ENCODE assay signal across 8 cellular contexts in the genomic region with DNA sequence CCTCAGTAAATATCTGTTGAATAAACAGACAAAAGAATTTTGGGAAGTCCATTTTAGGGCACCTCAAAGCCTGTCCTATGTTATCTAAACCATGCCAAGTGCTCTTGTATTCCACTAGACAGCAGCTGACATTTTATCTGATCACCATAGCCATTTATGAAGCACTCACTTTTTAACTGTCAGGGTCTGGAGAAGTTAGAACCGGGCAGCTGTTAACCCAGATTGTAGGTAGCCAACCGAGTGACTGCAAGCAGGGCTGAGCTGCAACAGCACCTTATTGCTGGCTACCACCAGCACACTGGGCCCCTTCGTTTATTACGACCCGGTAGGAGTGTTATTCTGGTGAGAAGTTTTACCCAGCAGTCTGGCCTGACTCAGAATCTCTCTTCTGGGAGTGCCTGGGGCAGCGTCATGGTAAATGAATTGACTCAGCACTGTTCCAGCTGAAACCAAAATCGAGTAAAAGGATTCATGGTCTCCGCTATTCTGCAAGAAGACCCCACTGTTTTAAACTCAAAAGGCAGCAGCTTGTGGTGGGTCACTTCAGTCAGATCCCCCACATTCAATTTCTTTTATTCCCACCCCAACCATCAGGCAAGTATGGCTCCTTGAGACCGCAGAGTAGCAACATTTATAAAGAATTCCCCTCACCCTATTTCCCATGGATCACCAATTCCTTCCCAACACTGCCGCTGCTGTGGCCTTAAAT. TPM values are rescaled to one million over a fixed set of nuclear protein-coding genes. Genes with fewer than 3 reads are reported as not detected.
A peak's percentile ranks its signal among the peaks of the same experiment; 100 is the strongest.
DNase-seq lines count a peak whose midpoint lies in the region; ATAC-seq and TF ChIP-seq lines count a peak whose summit lies in the region.

No MANE protein-coding gene starts in this region.

- peak overlapping the region; percentile 94 for H3K27ac ChIP-seq in A673 (ENCODE audit: low read depth, low read length, poor library complexity, severe bottlenecking)

- peak overlapping the region; percentile 95 to 100 (median 98) for H3K4me3 Mint-ChIP-seq in IgD-negative memory B cell

- no TSS peak for BruUV-seq in A673 (replicated peaks; lab: Mats Ljungman, UMichigan)

- no peaks in the 10 kb centered on the region for H3K9me3 Mint-ChIP-seq in IgD-negative memory B cell

- H3K36me3 ChIP-seq in A673 (ENCODE audit: insufficient read depth, low read length, poor library complexity, severe bottlenecking): peaks cover 3% of the 10 kb centered on the region

- H3K27me3 ChIP-seq in A673 (replicated peaks; ENCODE audit: insufficient read depth, low read depth, low read length, poor library complexity): no peaks in the 10 kb centered on the region

- intact Hi-C loops in A673 (cut with micrococcal nuclease; ENCODE audit: unreplicated experiment): no loop called here

- peak overlapping the region; percentile 89 for H3K4me3 ChIP-seq in A673 (ENCODE audit: low read depth, low read length, poor library complexity, severe bottlenecking)

- peak overlapping the region; percentile 89 to 98 (median 94) for H3K27ac Mint-ChIP-seq in IgD-negative memory B cell

- no peaks in the 10 kb centered on the region for H3K27me3 Mint-ChIP-seq in IgD-negative memory B cell

- TF ChIP-seq CTCF in A673 (conservative IDR thresholded peaks at IDR 0.05; ENCODE audit: low read depth, low read length): no peak

- DNase-seq in A673 (ENCODE audit: low spot score): no peak
- DNase-seq in activated naive CD4-positive, alpha-beta T cell treated with anti-CD3 and anti-CD28 coated beads, Interleukin-2, amount 50 U/mL, for 16 hours: peak; percentile 35
- DNase-seq in islet precursor cell: peak; percentile 82
- DNase-seq in stimulated activated CD8-positive, alpha-beta memory T cell treated with anti-CD3 and anti-CD28 coated beads, Interleukin-15, amount 100 ng/mL, for 48 hours (ENCODE audit: low read depth in 2 of 2): peak; percentile 32 to 43
- no peak for DNase-seq in DMS53 treated with DMSO at 0.1 percent for 48 hours (lab: John Stamatoyannopoulos, UW; ENCODE audit: unreplicated experiment)
- DNase-seq in cortex of kidney (lab: John Stamatoyannopoulos, UW): no peak

- no peaks in the 10 kb centered on the region for H3K9me3 ChIP-seq in A673 (ENCODE audit: low read depth, low read length, poor library complexity, severe bottlenecking)

- H3K36me3 Mint-ChIP-seq in IgD-negative memory B cell: no peaks in the 10 kb centered on the region

- CTCF ChIA-PET in A673 (lab: Charles Lee): no interaction called here

- POLR2A ChIA-PET in A673 (lab: Charles Lee; ENCODE audit: low non-redundant PET): no interaction called here

- no peak for ATAC-seq in HG03469 (IDR thresholded peaks at IDR 0.05; ENCODE audit: unreplicated experiment)

- H3K4me1 ChIP-seq in A673 (ENCODE audit: insufficient read depth, low read length, poor library complexity, severe bottlenecking): peaks cover 41% of the 10 kb centered on the region

- H3K4me1 Mint-ChIP-seq in IgD-negative memory B cell: peaks cover 52 to 82% (median 62%) of the 10 kb centered on the region in 3 donors

RNA-seq across cellular contexts. Expression of gene UBE2V1, which starts 1.7 kb away (rescaled TPM):
- 169 and 203 TPM in 2 replicates for total RNA-seq in A673 (2021)
- 125 TPM for polyA plus RNA-seq in IgD-negative memory B cell

RNA-seq across cellular contexts. Expression of gene PEDS1, which starts 42.2 kb away (rescaled TPM):
- 22.9 and 25.9 TPM in 2 replicates for total RNA-seq in A673 (2021)
- 18.9 TPM for polyA plus RNA-seq in IgD-negative memory B cell

Comparison
In these comparisons a context has a peak if more than half of its experiments do, and no peak if none do; other contexts are left out.
1. DNase-seq: peak in activated naive CD4-positive, alpha-beta T cell treated with anti-CD3 and anti-CD28 coated beads, Interleukin-2, amount 50 U/mL, for 16 hours (single experiment), islet precursor cell (single experiment) and stimulated activated CD8-positive, alpha-beta memory T cell treated with anti-CD3 and anti-CD28 coated beads, Interleukin-15, amount 100 ng/mL, for 48 hours (2 of 2); none in A673 (single experiment), DMS53 treated with DMSO at 0.1 percent for 48 hours (single experiment) and cortex of kidney (single experiment).